Comparison of ENCODE assay signal across 11 cellular contexts in the genomic region with DNA sequence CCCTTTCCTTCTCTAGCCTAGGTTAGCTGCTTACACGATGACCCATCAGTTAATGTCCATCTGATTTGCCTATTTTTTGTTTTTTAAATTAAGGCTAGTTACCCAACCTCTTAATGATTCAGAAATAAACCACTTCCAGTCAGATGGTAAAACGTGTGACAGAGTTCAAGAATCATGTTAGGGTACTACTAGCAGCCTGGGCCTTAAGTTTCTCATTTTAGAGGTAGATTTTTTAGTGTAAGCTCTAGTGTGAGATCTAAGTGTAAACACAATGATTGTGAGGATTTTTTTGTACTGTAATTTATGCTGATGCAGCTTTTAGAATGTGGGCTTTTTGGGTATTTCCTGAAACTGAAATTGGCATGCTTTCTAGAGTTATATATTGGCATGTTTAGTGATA.
DNase-seq lines count a peak whose midpoint lies in the region; ATAC-seq, FAIRE-seq and TF ChIP-seq lines count a peak whose summit lies in the region.
"Had no signal": no experiment of that assay in that cellular context is flagged by ENCODE, and none has a peak within 500 bp of the region (broad histone marks: within the 10 kb centered on the region; RNA-seq: fewer than 3 reads in every experiment).

No MANE protein-coding gene starts in this region.

- H3K9me3 Mint-ChIP-seq in MCF 10A (ENCODE audit: unreplicated experiment) (no peaks in the 10 kb centered on the region), nephron (peaks cover 10% of the 10 kb centered on the region)

- H3K27me3 Mint-ChIP-seq in MCF 10A (ENCODE audit: insufficient read depth, unreplicated experiment): no peaks in the 10 kb centered on the region
- no peaks in the 10 kb centered on the region for H3K27me3 Mint-ChIP-seq in nephron (ENCODE audit: low read depth)

- POLR2A ChIA-PET in MCF 10A (lab: Yijun Ruan, JAX): interaction anchor here (0.5 to 0.6 kb wide), 2 partner anchors 9 to 255 kb away, joined by 3 read pairs; no protein-coding TSS in a partner anchor

- TF ChIP-seq CTCF in C4-2B (conservative IDR thresholded peaks at IDR 0.05) (no peak), MCF 10A (IDR thresholded peaks at IDR 0.05; ENCODE audit: unreplicated experiment) (no peak), nephron (IDR thresholded peaks at IDR 0.05; ENCODE audit: unreplicated experiment in 3 of 3) (no peak)

- TF ChIP-seq POLR2A in H54 (IDR thresholded peaks at IDR 0.05; ENCODE audit: low read depth, low read length): no peak

- no peak for DNase-seq in MCF 10A (ENCODE audit: unreplicated experiment)
- DNase-seq in H54 (ENCODE audit: insufficient read length, low spot score): no peak
- DNase-seq in stimulated activated CD4-positive, alpha-beta T cell treated with anti-CD3 and anti-CD28 coated beads, Interleukin-4, amount 100 ng/mL, for 4 hours: no peak
- DNase-seq: gastrocnemius medialis, NCI-H2081 treated with DMSO at 0.1 percent for 48 hours, SJCRH30 had no signal

- BruUV-seq in MCF 10A (replicated peaks; lab: Mats Ljungman, UMichigan): no TSS peak

- H3K27ac ChIP-seq in C4-2B: peak overlapping the region; percentile 37; the same call in 1 of the 2 replicates
- H3K27ac ChIP-seq: SJCRH30 had no signal

- H3K4me3 Mint-ChIP-seq in MCF 10A (ENCODE audit: unreplicated experiment) (no peak overlapping the region), nephron (no peak overlapping the region)

- H3K4me1 Mint-ChIP-seq in MCF 10A (ENCODE audit: insufficient read depth, unreplicated experiment) (peaks cover 31% of the 10 kb centered on the region), nephron (peaks cover 42% of the 10 kb centered on the region)

- H3K27ac Mint-ChIP-seq in MCF 10A (ENCODE audit: low read depth, unreplicated experiment) (peak overlapping the region; percentile 39), nephron (peak overlapping the region in 2 of 3 experiments; percentile 30 to 63)

- H3K36me3 Mint-ChIP-seq in MCF 10A (ENCODE audit: insufficient read depth, unreplicated experiment) (peaks cover 7% of the 10 kb centered on the region), nephron (ENCODE audit: low read depth) (peaks cover 30% of the 10 kb centered on the region)

- peak; percentile 42 for ATAC-seq in HG02798 (IDR thresholded peaks at IDR 0.05; ENCODE audit: poor library complexity, unreplicated experiment)
- no peak for ATAC-seq in GM19397 (IDR thresholded peaks at IDR 0.05; ENCODE audit: unreplicated experiment)
- no peak for ATAC-seq in GM18502 (IDR thresholded peaks at IDR 0.05; ENCODE audit: poor library complexity, unreplicated experiment)
- ATAC-seq: gastrocnemius medialis had no signal

- no peak for FAIRE-seq in H54 (lab: Jason Lieb, UNC)

- CTCF ChIA-PET in MCF 10A (lab: Yijun Ruan, JAX): interaction anchor here (0.8 to 0.9 kb wide), 2 partner anchors 9 to 23 kb away, joined by 3 to 4 read pairs; no protein-coding TSS in a partner anchor

- intact Hi-C loops in MCF 10A (cut with micrococcal nuclease): no loop called here
